Comparison of ENCODE assay signal across 18 cellular contexts in genomic region chr5:170722316-170722715, GRCh38.
DNase-seq lines count a peak whose midpoint lies in the region; ATAC-seq and TF ChIP-seq lines count a peak whose summit lies in the region.
"Had no signal": no experiment of that assay in that cellular context is flagged by ENCODE, and none has a peak within 500 bp of the region (broad histone marks: within the 10 kb centered on the region; RNA-seq: fewer than 3 reads in every experiment).

No MANE protein-coding gene starts in this region.

- WGBS in endodermal cell (ENCODE audit: insufficient coverage in 1 of 2, insufficient read length in 1 of 2), 2 experiments = 85 to 88% methylated on average over 3 of the region's 3 CpGs

- BruUV-seq in HCT116 (replicated peaks; lab: Mats Ljungman, UMichigan) = no TSS peak

- TF ChIP-seq CTCF in HCT116 (IDR thresholded peaks at IDR 0.05 in 2 of 3, conservative IDR thresholded peaks at IDR 0.05 in 1 of 3; ENCODE audit: borderline replicate concordance in 1 of 3, insufficient read depth in 1 of 3, low read depth in 2 of 3, low read length in 2 of 3) = no peak
- TF ChIP-seq CTCF in endodermal cell (conservative IDR thresholded peaks at IDR 0.05) = peak; percentile 30

- RAD21 ChIA-PET in HCT116 (lab: Charles Lee; ENCODE audit: low non-redundant PET in 1 of 2, low total read pairs in 2 of 2, uncharacterized antibody in 2 of 2, unreplicated experiment in 2 of 2) = no interaction called here

- no peaks in the 10 kb centered on the region for H3K4me1 Mint-ChIP-seq in endodermal cell

- H3K27me3 ChIP-seq in HCT116 (ENCODE audit: insufficient read depth, low read length) (peaks cover 39% of the 10 kb centered on the region), endodermal cell (ENCODE audit: control insufficient read depth, insufficient read depth, low read length, poor library complexity, severe bottlenecking) (no peaks in the 10 kb centered on the region)

- H2AFZ ChIP-seq in HCT116 (ENCODE audit: low read depth, low read length, poor library complexity, severe bottlenecking) = no peak overlapping the region

- TF ChIP-seq RAD21 in HCT116 (IDR thresholded peaks at IDR 0.05; ENCODE audit: low read depth) = no peak

- TF ChIP-seq POLR2A in HCT116 (IDR thresholded peaks at IDR 0.05; ENCODE audit: borderline replicate concordance, extremely low read depth, insufficient read depth, insufficient read length) = no peak

- H3K27ac ChIP-seq in HCT116 (ENCODE audit: low read depth, low read length) (no peak overlapping the region), endodermal cell (ENCODE audit: low read depth, low read length) (no peak overlapping the region)
- H3K27ac ChIP-seq: 22Rv1, A549, C4-2B, HL-60 had no signal

- no peak overlapping the region for H3K27ac Mint-ChIP-seq in endodermal cell
- H3K27ac Mint-ChIP-seq: CD4-positive, alpha-beta T cell had no signal

- no peaks in the 10 kb centered on the region for H3K36me3 Mint-ChIP-seq in endodermal cell (ENCODE audit: low read depth)

- DNase-seq in ELF-1 (ENCODE audit: low read depth, low spot score) (peak; percentile 47), HCT116 (ENCODE audit: low read depth, low spot score) (no peak), endodermal cell (no peak), islet precursor cell (peak; percentile 37), GM19238 (ENCODE audit: insufficient read length, low spot score) (no peak), NCI-H1417 (lab: John Stamatoyannopoulos, UW) (no peak)
- DNase-seq in stimulated activated CD4-positive, alpha-beta T cell treated with anti-CD3 and anti-CD28 coated beads, Interleukin-4, amount 100 ng/mL, for 24 hours = no peak
- DNase-seq: AML-193; CD4-positive, alpha-beta T cell; DMS153; DMS79; GF-D8 had no signal

- H3K36me3 ChIP-seq in HCT116 (ENCODE audit: control insufficient read depth in 1 of 2, insufficient read depth in 2 of 2, low read length in 2 of 2) (no peaks in the 10 kb centered on the region), endodermal cell (ENCODE audit: control insufficient read depth, insufficient read depth, low read length) (no peaks in the 10 kb centered on the region)

- no peaks in the 10 kb centered on the region for H3K79me2 ChIP-seq in HCT116 (ENCODE audit: insufficient read depth, low read length)

- CTCF ChIA-PET in HCT116 (lab: Charles Lee) = interaction anchor here (0.7 to 0.8 kb wide), 2 partner anchors 26 to 89 kb away, joined by 3 read pairs; no protein-coding TSS in a partner anchor

- intact Hi-C loops in HCT116 (cut with micrococcal nuclease) = no loop called here

- POLR2A ChIA-PET in HCT116 (lab: Charles Lee) = no interaction called here

- H3K4me2 ChIP-seq in HCT116 (ENCODE audit: low read length) = no peak overlapping the region
- H3K4me2 ChIP-seq: A549 had no signal

- peaks cover 3% of the 10 kb centered on the region for H3K27me3 Mint-ChIP-seq in endodermal cell (ENCODE audit: insufficient read depth)

- H3K9ac ChIP-seq in HCT116 (ENCODE audit: low read length) (no peak overlapping the region), endodermal cell (ENCODE audit: extremely low read depth, low read length, poor library complexity, severe bottlenecking) (no peak overlapping the region)

- H4K20me1 ChIP-seq in HCT116 (ENCODE audit: insufficient read depth) = no peaks in the 10 kb centered on the region

- H3K9me3 ChIP-seq in HCT116 (ENCODE audit: control insufficient read depth in 1 of 2, insufficient read depth in 1 of 2, low read depth in 1 of 2, low read length in 2 of 2) (no peaks in the 10 kb centered on the region), endodermal cell (ENCODE audit: control insufficient read depth, low read length) (no peaks in the 10 kb centered on the region)
- H3K9me3 ChIP-seq: A549 had no signal

- H3K9me3 Mint-ChIP-seq in endodermal cell = peaks cover 5% of the 10 kb centered on the region
- H3K9me3 Mint-ChIP-seq: CD4-positive, alpha-beta T cell had no signal

- H3K4me3 ChIP-seq in HCT116 (replicated peaks in 1 of 2; ENCODE audit: low read depth in 1 of 2, low read length in 2 of 2) (no peak overlapping the region), endodermal cell (ENCODE audit: low read length) (no peak overlapping the region)
- H3K4me3 ChIP-seq: A549, K562 had no signal

- H3K4me1 ChIP-seq in HCT116 (ENCODE audit: control insufficient read depth in 1 of 2, insufficient read depth in 2 of 2, low read length in 2 of 2) = no peaks in the 10 kb centered on the region
- H3K4me1 ChIP-seq in endodermal cell (ENCODE audit: control insufficient read depth, insufficient read depth, low read length) = no peaks in the 10 kb centered on the region
- H3K4me1 ChIP-seq: A549 had no signal

- ATAC-seq in HCT116 (0 out of 2 replicates have a peak, but pooled peaks have one; percentile 30), GM18517 (IDR thresholded peaks at IDR 0.05; ENCODE audit: unreplicated experiment) (no peak)
- ATAC-seq: A549, K562 had no signal

- no peaks in the 10 kb centered on the region for H3K9me2 ChIP-seq in HCT116 (ENCODE audit: insufficient read depth)

- no peak overlapping the region for H3K4me3 Mint-ChIP-seq in endodermal cell
- H3K4me3 Mint-ChIP-seq: CD4-positive, alpha-beta T cell had no signal

TF ChIP-seq in HCT116, 20 proteins besides CTCF, POLR2A, EP300 and RAD21:
- TF ChIP-seq POLR2AphosphoS5 (IDR thresholded peaks at IDR 0.05; ENCODE audit: low read depth, low read length) (no peak), YY1 (IDR thresholded peaks at IDR 0.05; ENCODE audit: extremely low read depth, insufficient replicate concordance, low read depth, low read length) (no peak)

Comparison
In these comparisons a context has a peak if more than half of its experiments do, and no peak if none do; other contexts are left out.
1. DNase-seq: peak in ELF-1 (single experiment) and islet precursor cell (single experiment); none in HCT116 (single experiment), endodermal cell (single experiment), GM19238 (single experiment), NCI-H1417 (0 of 3) and stimulated activated CD4-positive, alpha-beta T cell treated with anti-CD3 and anti-CD28 coated beads, Interleukin-4, amount 100 ng/mL, for 24 hours (single experiment).